Comparison of ENCODE assay signal across 16 cellular contexts in genomic region chr12:105100998-105101397, GRCh38. TPM values are rescaled to one million over a fixed set of nuclear protein-coding genes. Genes with fewer than 3 reads are reported as not detected.
A peak's percentile ranks its signal among the peaks of the same experiment; 100 is the strongest.
DNase-seq lines count a peak whose midpoint lies in the region; ATAC-seq and TF ChIP-seq lines count a peak whose summit lies in the region.
"Had no signal": no experiment of that assay in that cellular context is flagged by ENCODE, and none has a peak within 500 bp of the region (broad histone marks: within the 10 kb centered on the region; RNA-seq: fewer than 3 reads in every experiment).

No MANE protein-coding gene starts in this region.

- H3K27me3 ChIP-seq in ascending aorta (no peaks in the 10 kb centered on the region), neural cell (ENCODE audit: insufficient read depth, low read depth, low read length) (no peaks in the 10 kb centered on the region), MM.1S (replicated peaks; ENCODE audit: insufficient read depth, low read length) (no peaks in the 10 kb centered on the region)
- H3K27me3 ChIP-seq: dorsolateral prefrontal cortex had no signal

- H3K4me3 ChIP-seq in LNCaP clone FGC (ENCODE audit: low read depth, low read length) (no peak overlapping the region), ascending aorta (no peak overlapping the region), neural cell (ENCODE audit: low read length) (no peak overlapping the region), MM.1S (ENCODE audit: low read length) (no peak overlapping the region)
- H3K4me3 ChIP-seq: dorsolateral prefrontal cortex had no signal

- no peak overlapping the region for H3K4me2 ChIP-seq in neural cell (ENCODE audit: low read length)
- H3K4me2 ChIP-seq in MM.1S (ENCODE audit: low read depth, low read length), result no peak overlapping the region

- H3K27ac Mint-ChIP-seq in mesothelial cell of epicardium, result no peak overlapping the region
- H3K27ac Mint-ChIP-seq: activated naive CD4-positive, alpha-beta T cell treated with anti-CD3 and anti-CD28 coated beads, Interleukin-2, amount 50 U/mL, for 72 hours; memory B cell; T-helper 2 cell treated with Interferon-gamma antibody and Interleukin-4, amounts not matched to agents 5 μg/mL and 100 μg/mL, for 36 hours had no signal

- H3K4me1 Mint-ChIP-seq in mesothelial cell of epicardium, result peaks cover 6% of the 10 kb centered on the region

- no peak for TF ChIP-seq EP300 in neural cell (conservative IDR thresholded peaks at IDR 0.05; ENCODE audit: poor library complexity, severe bottlenecking)

- peaks cover 4% of the 10 kb centered on the region for H3K36me3 Mint-ChIP-seq in mesothelial cell of epicardium

- H3K9me3 Mint-ChIP-seq in mesothelial cell of epicardium, result peaks cover 25% of the 10 kb centered on the region

- H3K36me3 ChIP-seq in ascending aorta (no peaks in the 10 kb centered on the region), neural cell (ENCODE audit: insufficient read depth, low read length) (no peaks in the 10 kb centered on the region), MM.1S (replicated peaks; ENCODE audit: insufficient read depth, low read length) (no peaks in the 10 kb centered on the region)

- H3K4me1 ChIP-seq in ascending aorta, result no peaks in the 10 kb centered on the region
- 0 out of 2 replicates have a peak, but pooled peaks cover 3% of the 10 kb centered on the region for H3K4me1 ChIP-seq in MM.1S (ENCODE audit: low read length)

- H3K27me3 Mint-ChIP-seq in mesothelial cell of epicardium (ENCODE audit: low read depth), result no peaks in the 10 kb centered on the region
- H3K27me3 Mint-ChIP-seq: progenitor cell of endocrine pancreas had no signal

- no peaks in the 10 kb centered on the region for H4K20me1 ChIP-seq in neural cell (ENCODE audit: insufficient read depth)
- H4K20me1 ChIP-seq in MM.1S (ENCODE audit: insufficient read depth, low read length), result no peaks in the 10 kb centered on the region

- no peak overlapping the region for H3K9ac ChIP-seq in neural cell (ENCODE audit: low read length)
- H3K9ac ChIP-seq in MM.1S (ENCODE audit: low read length), result no peak overlapping the region

- no peak overlapping the region for H2AFZ ChIP-seq in neural cell (ENCODE audit: low read depth, low read length)
- H2AFZ ChIP-seq in MM.1S (ENCODE audit: low read length), result no peak overlapping the region

- H3K79me2 ChIP-seq in neural cell (replicated peaks; ENCODE audit: insufficient read depth, low read length) (no peaks in the 10 kb centered on the region), MM.1S (ENCODE audit: low read length) (no peaks in the 10 kb centered on the region)

- TF ChIP-seq CTCF in LNCaP clone FGC (IDR thresholded peaks at IDR 0.05; ENCODE audit: control insufficient read depth, extremely low read depth, insufficient read depth) (peak; percentile 35; the same call in 1 of the 2 replicates), ascending aorta (IDR thresholded peaks at IDR 0.05) (peak in 2 of 3 experiments; percentile 11 to 36), neural cell (IDR thresholded peaks at IDR 0.05; ENCODE audit: poor library complexity, severe bottlenecking) (no peak), mesothelial cell of epicardium (IDR thresholded peaks at IDR 0.05; ENCODE audit: unreplicated experiment) (no peak), MM.1S (IDR thresholded peaks at IDR 0.05; ENCODE audit: low read length) (no peak)

- H3K9me2 ChIP-seq in neural cell (ENCODE audit: insufficient read depth, low read length) (no peaks in the 10 kb centered on the region), MM.1S (replicated peaks; ENCODE audit: insufficient read depth, low read length) (no peaks in the 10 kb centered on the region)

- ATAC-seq in HG03354 (IDR thresholded peaks at IDR 0.05; ENCODE audit: poor library complexity, severe bottlenecking, unreplicated experiment), result no peak
- ATAC-seq in left lobe of liver, result no peak
- ATAC-seq: activated naive CD4-positive, alpha-beta T cell treated with anti-CD3 and anti-CD28 coated beads, Interleukin-2, amount 50 U/mL, for 72 hours had no signal

- TF ChIP-seq RAD21 in neural cell (conservative IDR thresholded peaks at IDR 0.05), result peak; percentile 49

- no peak overlapping the region for H3K4me3 Mint-ChIP-seq in mesothelial cell of epicardium
- H3K4me3 Mint-ChIP-seq: memory B cell; T-helper 2 cell treated with Interferon-gamma antibody and Interleukin-4, amounts not matched to agents 5 μg/mL and 100 μg/mL, for 36 hours had no signal

- H3K27ac ChIP-seq in ascending aorta, result no peak overlapping the region
- H3K27ac ChIP-seq in neural cell (ENCODE audit: low read length), result no peak overlapping the region
- H3K27ac ChIP-seq in MM.1S (ENCODE audit: low read length), result no peak overlapping the region
- H3K27ac ChIP-seq: dorsolateral prefrontal cortex had no signal

- intact Hi-C loops in ascending aorta (cut with DNase I), result no loop called here

- no peaks in the 10 kb centered on the region for H3F3A ChIP-seq in neural cell (ENCODE audit: insufficient read depth, low read length, poor library complexity, severe bottlenecking)
- H3F3A ChIP-seq in MM.1S (ENCODE audit: insufficient read depth, low read length), result no peaks in the 10 kb centered on the region

- H3K9me3 ChIP-seq in ascending aorta (no peaks in the 10 kb centered on the region), neural cell (ENCODE audit: low read length) (no peaks in the 10 kb centered on the region), MM.1S (replicated peaks; ENCODE audit: insufficient read depth, low read length) (no peaks in the 10 kb centered on the region)

- DNase-seq in DMS53 (lab: John Stamatoyannopoulos, UW), result peak; percentile 93
- DNase-seq in LNCaP clone FGC (ENCODE audit: low read depth), result no peak
- DNase-seq in ascending aorta (ENCODE audit: low spot score in 2 of 2), result no peak
- no peak for DNase-seq in mesothelial cell of epicardium (ENCODE audit: low spot score in 2 of 2, unreplicated experiment in 2 of 2)
- DNase-seq in left lobe of liver (ENCODE audit: low spot score), result no peak
- no peak for DNase-seq in MM.1S
- DNase-seq: activated CD8-positive, alpha-beta memory T cell treated with anti-CD3 and anti-CD28 coated beads for 24 hours; DMS79 treated with DMSO at 0.1 percent for 48 hours; dorsolateral prefrontal cortex; NCI-H187 had no signal

TF ChIP-seq in neural cell, 6 proteins besides CTCF, POLR2A, EP300 and RAD21:
- TF ChIP-seq MXI1 (conservative IDR thresholded peaks at IDR 0.05; ENCODE audit: poor library complexity, severe bottlenecking) (no peak), EZH2 (IDR thresholded peaks at IDR 0.05; ENCODE audit: borderline replicate concordance, insufficient read depth, low read length, poor library complexity, severe bottlenecking) (no peak), POLR2AphosphoS5 (IDR thresholded peaks at IDR 0.05) (no peak), REST (IDR thresholded peaks at IDR 0.05; ENCODE audit: borderline replicate concordance) (no peak), SMC3 (conservative IDR thresholded peaks at IDR 0.05; ENCODE audit: poor library complexity) (no peak)

RNA-seq across cellular contexts. Expression of gene WASHC4, which starts 6.5 kb away (rescaled TPM):
- total RNA-seq in ascending aorta, result 22.8 TPM
- 36.9 and 52.6 TPM in 2 replicates for polyA plus RNA-seq in neural cell
- 80.3 and 90.4 TPM in 2 replicates for polyA minus RNA-seq in neural cell
- 46.2 to 50.9 TPM (median 46.4 TPM) in 3 replicates for total RNA-seq in mesothelial cell of epicardium
- total RNA-seq in left lobe of liver, result 26.1 TPM

RNA-seq across cellular contexts. Expression of gene ALDH1L2, which starts 16.7 kb away (rescaled TPM):
- total RNA-seq in ascending aorta (68.9 TPM), mesothelial cell of epicardium (2.4 to 3.2 TPM (median 2.4 TPM) in 3 replicates), left lobe of liver (0.18 TPM)
- polyA plus RNA-seq in neural cell, result 0.35 and 1.0 TPM in 2 replicates
- 0.81 and 1.7 TPM in 2 replicates for polyA minus RNA-seq in neural cell

Comparison
In these comparisons a context has a peak if more than half of its experiments do, and no peak if none do; other contexts are left out.
1. CTCF ChIP-seq: peak in LNCaP clone FGC (single experiment) and ascending aorta (2 of 3); none in neural cell (single experiment), mesothelial cell of epicardium (single experiment) and MM.1S (single experiment).
2. RNA of gene ALDH1L2, which starts 16.7 kb away (total RNA-seq): 68.9 TPM in ascending aorta (single experiment); 2.4 to 3.2 TPM in mesothelial cell of epicardium and 0.18 TPM in left lobe of liver (single experiment); every median in the first group is over 10 times any median in the second.